In the genomic region with DNA sequence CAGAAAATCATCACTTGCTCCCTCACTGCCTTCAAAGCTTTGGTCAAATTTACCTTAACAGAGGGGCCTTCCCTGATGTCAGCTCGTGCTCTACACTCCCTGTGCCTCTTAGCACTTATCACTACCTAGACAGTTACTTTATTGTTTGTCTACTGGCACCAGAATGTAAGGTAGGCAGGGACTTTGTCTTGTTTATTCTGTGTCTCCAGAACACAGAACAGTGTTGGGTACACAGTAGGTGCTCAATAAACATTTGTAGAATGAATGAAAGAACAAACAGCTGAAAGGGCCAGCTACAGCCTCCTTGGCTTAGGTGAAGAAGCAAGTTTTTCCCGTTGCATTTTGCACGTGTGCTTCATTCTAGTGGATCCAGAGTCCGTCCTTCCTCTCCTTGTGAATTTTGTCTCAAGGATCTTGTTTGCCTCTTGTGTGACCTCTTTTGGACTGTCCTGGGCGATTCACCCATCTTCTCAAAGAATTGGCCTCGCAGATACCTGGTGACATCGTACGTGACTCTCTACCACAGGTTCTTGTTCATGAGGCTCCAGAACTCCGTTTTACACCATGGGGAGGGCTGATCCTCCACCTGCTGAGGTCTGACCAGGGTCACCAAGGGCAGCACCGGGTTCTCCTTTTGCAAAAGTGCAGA, we compare ENCODE assay signal across 1 cellular context.
TF ChIP-seq lines count a peak whose summit lies in the region.

No MANE protein-coding gene starts in this region.

TF ChIP-seq in HepG2, 621 proteins besides CTCF, POLR2A, EP300 and RAD21 (continued from another document):
- TF ChIP-seq STAT6 (CRISPR knock-in tag; IDR thresholded peaks at IDR 0.05; ENCODE audit: borderline replicate concordance) (no peak; the same call in 1 of the 2 replicates), ZBTB34 (CRISPR knock-in tag; IDR thresholded peaks at IDR 0.05) (peak; percentile 94), ATAD3A (CRISPR knock-in tag; IDR thresholded peaks at IDR 0.05) (no peak), ATF4 (CRISPR knock-in tag; IDR thresholded peaks at IDR 0.05) (0 out of 4 replicates have a peak, but pooled peaks of 1 of the 2 experiments have one; percentile 34), ZNF382 (CRISPR knock-in tag; IDR thresholded peaks at IDR 0.05; ENCODE audit: borderline replicate concordance) (no peak), ZNF260 (CRISPR knock-in tag; IDR thresholded peaks at IDR 0.05; ENCODE audit: borderline replicate concordance, low read depth) (no peak), RELA (CRISPR knock-in tag; IDR thresholded peaks at IDR 0.05) (no peak), JARID2 (CRISPR knock-in tag; IDR thresholded peaks at IDR 0.05; ENCODE audit: insufficient replicate concordance) (peak; percentile 45), ZNF841 (CRISPR knock-in tag; IDR thresholded peaks at IDR 0.05; ENCODE audit: borderline replicate concordance) (no peak), HINFP (CRISPR knock-in tag; IDR thresholded peaks at IDR 0.05; ENCODE audit: low read depth) (no peak; the same call in 1 of the 2 replicates), ELK4 (CRISPR knock-in tag; IDR thresholded peaks at IDR 0.05; ENCODE audit: borderline replicate concordance) (no peak), FOXA1 (IDR thresholded peaks at IDR 0.05) (peak; percentile 79), FOXA1 (CRISPR knock-in tag; IDR thresholded peaks at IDR 0.05) (peak; percentile 93), ZBTB3 (CRISPR knock-in tag; IDR thresholded peaks at IDR 0.05; ENCODE audit: borderline replicate concordance, low read depth) (no peak), CEBPG (CRISPR knock-in tag; IDR thresholded peaks at IDR 0.05) (peak; percentile 61), TOPORS (CRISPR knock-in tag; IDR thresholded peaks at IDR 0.05) (peak; percentile 66; the same call in 1 of the 2 replicates), SSRP1 (CRISPR knock-in tag; IDR thresholded peaks at IDR 0.05) (peak; percentile 71; the same call in 1 of the 2 replicates), TSC22D2 (CRISPR knock-in tag; IDR thresholded peaks at IDR 0.05; ENCODE audit: borderline replicate concordance) (no peak), ZNF317 (CRISPR knock-in tag; IDR thresholded peaks at IDR 0.05) (no peak), STAG1 (CRISPR knock-in tag; IDR thresholded peaks at IDR 0.05) (no peak; the same call in 1 of the 2 replicates), SOX6 (IDR thresholded peaks at IDR 0.05) (no peak), SOX6 (CRISPR knock-in tag; IDR thresholded peaks at IDR 0.05) (peak; percentile 92), HMGXB4 (CRISPR knock-in tag; IDR thresholded peaks at IDR 0.05; ENCODE audit: borderline replicate concordance in 1 of 2, low read depth in 1 of 2) (peak in 1 of 2 experiments; percentile 76; a peak in 2 of 4 replicates), ZNF263 (CRISPR knock-in tag; IDR thresholded peaks at IDR 0.05) (no peak; the same call in 1 of the 2 replicates), ZNF451 (CRISPR knock-in tag; IDR thresholded peaks at IDR 0.05) (no peak), SRSF1 (optimal IDR thresholded peaks at IDR 0.05; ENCODE audit: low read depth, low read length) (no peak), NBN (conservative IDR thresholded peaks at IDR 0.05) (no peak), SRF (IDR thresholded peaks at IDR 0.05; ENCODE audit: low read depth, low read length) (no peak), ZNF337 (CRISPR knock-in tag; IDR thresholded peaks at IDR 0.05; ENCODE audit: borderline replicate concordance, low read depth) (no peak; the same call in 1 of the 2 replicates), ZSCAN29 (CRISPR knock-in tag; conservative IDR thresholded peaks at IDR 0.05) (peak; percentile 71), SPEN (CRISPR knock-in tag; IDR thresholded peaks at IDR 0.05; ENCODE audit: low read depth) (peak; percentile 32; the same call in 1 of the 2 replicates), MAFG (CRISPR knock-in tag; IDR thresholded peaks at IDR 0.05) (no peak), ZNF275 (CRISPR knock-in tag; IDR thresholded peaks at IDR 0.05; ENCODE audit: borderline replicate concordance) (no peak), MED13 (CRISPR knock-in tag; IDR thresholded peaks at IDR 0.05) (peak; percentile 71; the same call in 1 of the 2 replicates), TEAD3 (CRISPR knock-in tag; optimal IDR thresholded peaks at IDR 0.05; ENCODE audit: borderline replicate concordance) (peak; percentile 84), FOXM1 (CRISPR knock-in tag; IDR thresholded peaks at IDR 0.05) (no peak), SAP130 (CRISPR knock-in tag; IDR thresholded peaks at IDR 0.05; ENCODE audit: low read depth) (peak; percentile 89), ZMYM3 (CRISPR knock-in tag; IDR thresholded peaks at IDR 0.05) (peak; percentile 96), ZBED4 (CRISPR knock-in tag; IDR thresholded peaks at IDR 0.05; ENCODE audit: borderline replicate concordance) (peak; percentile 46; the same call in 1 of the 2 replicates), ZBTB7A (CRISPR knock-in tag; IDR thresholded peaks at IDR 0.05) (no peak), REL (CRISPR knock-in tag; conservative IDR thresholded peaks at IDR 0.05) (no peak), MAF1 (CRISPR knock-in tag; IDR thresholded peaks at IDR 0.05; ENCODE audit: borderline replicate concordance) (no peak), SMARCE1 (IDR thresholded peaks at IDR 0.05; ENCODE audit: borderline replicate concordance) (no peak)
- TF ChIP-seq, protein P1, sequence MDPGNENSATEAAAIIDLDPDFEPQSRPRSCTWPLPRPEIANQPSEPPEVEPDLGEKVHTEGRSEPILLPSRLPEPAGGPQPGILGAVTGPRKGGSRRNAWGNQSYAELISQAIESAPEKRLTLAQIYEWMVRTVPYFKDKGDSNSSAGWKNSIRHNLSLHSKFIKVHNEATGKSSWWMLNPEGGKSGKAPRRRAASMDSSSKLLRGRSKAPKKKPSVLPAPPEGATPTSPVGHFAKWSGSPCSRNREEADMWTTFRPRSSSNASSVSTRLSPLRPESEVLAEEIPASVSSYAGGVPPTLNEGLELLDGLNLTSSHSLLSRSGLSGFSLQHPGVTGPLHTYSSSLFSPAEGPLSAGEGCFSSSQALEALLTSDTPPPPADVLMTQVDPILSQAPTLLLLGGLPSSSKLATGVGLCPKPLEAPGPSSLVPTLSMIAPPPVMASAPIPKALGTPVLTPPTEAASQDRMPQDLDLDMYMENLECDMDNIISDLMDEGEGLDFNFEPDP (CRISPR knock-in tag; conservative IDR thresholded peaks at IDR 0.05): no peak
